2 cellular contexts compared by ENCODE assay signal in the genomic region with DNA sequence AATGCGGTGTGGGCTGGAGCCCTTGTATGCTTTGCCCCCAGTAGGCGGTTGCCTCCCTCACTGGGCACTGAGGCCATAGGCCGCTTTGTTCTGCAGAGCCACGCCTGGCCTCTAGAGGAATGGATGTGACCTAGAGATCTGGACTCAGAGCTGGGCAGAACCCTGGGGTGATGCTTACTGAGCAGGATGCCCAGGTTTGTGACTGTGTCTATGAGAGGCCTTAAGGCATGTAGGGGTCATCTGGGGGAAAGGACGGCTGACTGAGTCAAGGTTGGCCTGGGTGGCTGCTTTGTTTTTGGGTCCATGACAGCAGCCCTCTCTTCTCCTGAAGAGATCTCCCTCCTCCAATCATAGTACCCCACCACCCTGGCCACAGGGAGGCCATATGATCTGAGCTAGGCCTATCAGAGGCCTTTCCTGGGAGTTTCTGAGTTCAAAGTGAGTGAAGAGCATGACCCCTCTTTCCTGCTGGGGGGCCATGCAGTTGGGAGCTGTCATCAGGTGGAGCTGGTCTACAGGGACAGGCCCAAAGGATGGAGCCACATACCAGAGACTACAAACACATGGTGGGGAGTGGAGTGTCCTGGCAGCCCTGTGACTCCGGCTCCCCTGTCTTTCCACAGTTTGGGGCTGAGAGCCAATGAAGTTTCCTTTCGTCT.
TF ChIP-seq lines count a peak whose summit lies in the region.

No MANE protein-coding gene starts in this region.

TF ChIP-seq in A549, 52 proteins besides CTCF, POLR2A, EP300 and RAD21:
- TF ChIP-seq, protein P1, sequence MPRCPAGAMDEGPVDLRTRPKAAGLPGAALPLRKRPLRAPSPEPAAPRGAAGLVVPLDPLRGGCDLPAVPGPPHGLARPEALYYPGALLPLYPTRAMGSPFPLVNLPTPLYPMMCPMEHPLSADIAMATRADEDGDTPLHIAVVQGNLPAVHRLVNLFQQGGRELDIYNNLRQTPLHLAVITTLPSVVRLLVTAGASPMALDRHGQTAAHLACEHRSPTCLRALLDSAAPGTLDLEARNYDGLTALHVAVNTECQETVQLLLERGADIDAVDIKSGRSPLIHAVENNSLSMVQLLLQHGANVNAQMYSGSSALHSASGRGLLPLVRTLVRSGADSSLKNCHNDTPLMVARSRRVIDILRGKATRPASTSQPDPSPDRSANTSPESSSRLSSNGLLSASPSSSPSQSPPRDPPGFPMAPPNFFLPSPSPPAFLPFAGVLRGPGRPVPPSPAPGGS (IDR thresholded peaks at IDR 0.05), result no peak
- TF ChIP-seq RNF2 (IDR thresholded peaks at IDR 0.05; ENCODE audit: borderline replicate concordance, low read depth) (no peak), MAZ (IDR thresholded peaks at IDR 0.05; ENCODE audit: borderline replicate concordance, low read depth, low read length) (no peak), CEBPB (IDR thresholded peaks at IDR 0.05) (no peak), SREBF2 (IDR thresholded peaks at IDR 0.05) (no peak), NR3C1 (IDR thresholded peaks at IDR 0.05) (no peak), FOSL2 (IDR thresholded peaks at IDR 0.05) (no peak), FOSL2 (CRISPR knock-in tag; IDR thresholded peaks at IDR 0.05) (no peak), HEYL (CRISPR knock-in tag; IDR thresholded peaks at IDR 0.05) (no peak)

TF ChIP-seq in IMR-90, 13 proteins besides CTCF, POLR2A, EP300 and RAD21:
- TF ChIP-seq SMC3 (IDR thresholded peaks at IDR 0.05; ENCODE audit: low read depth, low read length), result no peak
- TF ChIP-seq MAZ (IDR thresholded peaks at IDR 0.05; ENCODE audit: borderline replicate concordance, low read depth, low read length), result no peak
- TF ChIP-seq RFX5 (IDR thresholded peaks at IDR 0.05; ENCODE audit: low read depth, low read length), result no peak
- TF ChIP-seq NFE2L2 (IDR thresholded peaks at IDR 0.05; ENCODE audit: low read depth, low read length), result no peak
- no peak for TF ChIP-seq BHLHE40 (IDR thresholded peaks at IDR 0.05; ENCODE audit: low read depth, low read length)
- TF ChIP-seq, protein P2, sequence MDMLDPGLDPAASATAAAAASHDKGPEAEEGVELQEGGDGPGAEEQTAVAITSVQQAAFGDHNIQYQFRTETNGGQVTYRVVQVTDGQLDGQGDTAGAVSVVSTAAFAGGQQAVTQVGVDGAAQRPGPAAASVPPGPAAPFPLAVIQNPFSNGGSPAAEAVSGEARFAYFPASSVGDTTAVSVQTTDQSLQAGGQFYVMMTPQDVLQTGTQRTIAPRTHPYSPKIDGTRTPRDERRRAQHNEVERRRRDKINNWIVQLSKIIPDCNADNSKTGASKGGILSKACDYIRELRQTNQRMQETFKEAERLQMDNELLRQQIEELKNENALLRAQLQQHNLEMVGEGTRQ (IDR thresholded peaks at IDR 0.05; ENCODE audit: low read depth, low read length), result no peak
- TF ChIP-seq CEBPB (IDR thresholded peaks at IDR 0.05; ENCODE audit: low read depth, low read length), result no peak
- no peak for TF ChIP-seq MXI1 (IDR thresholded peaks at IDR 0.05; ENCODE audit: borderline replicate concordance, low read depth, low read length)
- TF ChIP-seq RCOR1 (IDR thresholded peaks at IDR 0.05; ENCODE audit: insufficient replicate concordance, low read length), result no peak
- no peak for TF ChIP-seq FOS (IDR thresholded peaks at IDR 0.05; ENCODE audit: low read depth, low read length)
